Comparison of ENCODE assay signal across 25 cellular contexts in genomic region chr20:59002874-59003399, GRCh38. TPM values are rescaled to one million over a fixed set of nuclear protein-coding genes. Genes with fewer than 3 reads are reported as not detected.
DNase-seq lines count a peak whose midpoint lies in the region; ATAC-seq, FAIRE-seq and TF ChIP-seq lines count a peak whose summit lies in the region.
"Had no signal": no experiment of that assay in that cellular context is flagged by ENCODE, and none has a peak within 500 bp of the region (broad histone marks: within the 10 kb centered on the region; RNA-seq: fewer than 3 reads in every experiment).

No MANE protein-coding gene starts in this region.

- no peaks in the 10 kb centered on the region for H3K36me3 ChIP-seq in HepG2 (replicated peaks in 1 of 2; ENCODE audit: control insufficient read depth in 1 of 2, insufficient read depth in 2 of 2, low read length in 2 of 2)
- H3K36me3 ChIP-seq: WERI-Rb-1 had no signal

- H3K4me2 ChIP-seq in HepG2 (ENCODE audit: low read depth, low read length) = peak overlapping the region; percentile 90

- no TSS peak for BruUV-seq in HepG2 (replicated peaks; lab: Mats Ljungman, UMichigan)

- H3K27ac Mint-ChIP-seq in T-cell = peak overlapping the region; percentile 67 to 83
- H3K27ac Mint-ChIP-seq in type B pancreatic cell = peak overlapping the region; percentile 67
- H3K27ac Mint-ChIP-seq: activated T-helper 1 cell treated with anti-CD3 and anti-CD28 coated beads, Interleukin-12 subunit alpha, Interleukin-12 subunit beta, Interleukin-2, Interleukin-4 antibody, amounts not matched to agents 30 ng/mL and 10 ng/mL and 1 ng/mL, durations not matched to agents 14 hours and 24 hours and 36 hours had no signal

- H3K27ac ChIP-seq in HepG2 (ENCODE audit: extremely low read length, insufficient read depth, low read length) (no peak overlapping the region), dorsolateral prefrontal cortex (peak overlapping the region in 1 of 59 donors; percentile 87)
- H3K27ac ChIP-seq: psoas muscle, WERI-Rb-1 had no signal

- TF ChIP-seq RAD21 in HepG2 (CRISPR knock-in tag; IDR thresholded peaks at IDR 0.05) = no peak

- no peak for TF ChIP-seq CTCF in HepG2 (CRISPR knock-in tag; IDR thresholded peaks at IDR 0.05)
- TF ChIP-seq CTCF in type B pancreatic cell (conservative IDR thresholded peaks at IDR 0.05) = no peak
- no peak for TF ChIP-seq CTCF in dorsolateral prefrontal cortex (IDR thresholded peaks at IDR 0.05 in 54 of 56, conservative IDR thresholded peaks at IDR 0.05 in 2 of 56; ENCODE audit: low read depth in 1 of 56, partially characterized antibody in 56 of 56)

- no peak for FAIRE-seq in HepG2 (lab: Jason Lieb, UNC)
- FAIRE-seq: endometrium had no signal

- no peak overlapping the region; the same call in 1 of the 2 replicates for H3K9ac ChIP-seq in HepG2 (ENCODE audit: insufficient read depth, low read depth, low read length)

- no peak for TF ChIP-seq POLR2A in HepG2 (IDR thresholded peaks at IDR 0.05; ENCODE audit: insufficient read depth in 1 of 2, low read depth in 2 of 2, low read length in 2 of 2)

- H3K9me3 ChIP-seq in HepG2 (ENCODE audit: low read length) = no peaks in the 10 kb centered on the region
- H3K9me3 ChIP-seq: psoas muscle had no signal

- H3K4me1 ChIP-seq in HepG2 (ENCODE audit: insufficient read depth, low read length) = peaks cover 66% of the 10 kb centered on the region

- H3K36me3 Mint-ChIP-seq in T-cell (peaks cover 6% of the 10 kb centered on the region), type B pancreatic cell (peaks cover 6% of the 10 kb centered on the region)
- H3K36me3 Mint-ChIP-seq: natural killer cell had no signal

- H2AFZ ChIP-seq in HepG2 (ENCODE audit: low read length) = peak overlapping the region; percentile 44

- CTCF ChIA-PET in T-cell (lab: Charles Lee) = interaction anchor here in 1 of 2 donors (0.6 kb wide), 1 partner anchor 24 kb away, joined by 3 read pairs; no protein-coding TSS in a partner anchor
- CTCF ChIA-PET in HepG2 (lab: Yijun Ruan, JAX; ENCODE audit: low intra/inter-chr PET ratio, low total read pairs) = no interaction called here

- no peaks in the 10 kb centered on the region for H4K20me1 ChIP-seq in HepG2 (ENCODE audit: insufficient read depth, low read length)

- no peak for ATAC-seq in T-cell (replicated peaks in 1 of 4)
- ATAC-seq in HepG2 = peak; percentile 48
- ATAC-seq in HG03469 (IDR thresholded peaks at IDR 0.05; ENCODE audit: unreplicated experiment) = no peak
- ATAC-seq: natural killer cell, psoas muscle, Right ventricle myocardium inferior had no signal

- WGBS in HepG2 (ENCODE audit: low lambda C conversion rate) = 12% methylated on average over 17 of the region's 17 CpGs

- peaks cover 42 to 43% (median 43%) of the 10 kb centered on the region in 3 donors for H3K4me1 Mint-ChIP-seq in T-cell
- H3K4me1 Mint-ChIP-seq in type B pancreatic cell (ENCODE audit: unreplicated experiment) = peaks cover 19% of the 10 kb centered on the region

- H3K4me3 ChIP-seq in HepG2 (replicated peaks in 1 of 3; ENCODE audit: insufficient read depth in 1 of 3, low read depth in 2 of 3, low read length in 3 of 3) = peak overlapping the region; percentile 43 to 73 (median 50)
- H3K4me3 ChIP-seq in dorsolateral prefrontal cortex = no peak overlapping the region
- H3K4me3 ChIP-seq: psoas muscle had no signal

- H3K27me3 Mint-ChIP-seq in T-cell (no peaks in the 10 kb centered on the region), type B pancreatic cell (no peaks in the 10 kb centered on the region)
- H3K27me3 Mint-ChIP-seq: CD8-positive, alpha-beta memory T cell had no signal

- TF ChIP-seq EP300 in HepG2 (IDR thresholded peaks at IDR 0.05; ENCODE audit: low read depth in 2 of 2, low read length in 2 of 2) (no peak), HepG2 (CRISPR knock-in tag; IDR thresholded peaks at IDR 0.05; ENCODE audit: borderline replicate concordance) (no peak)

- H3K4me3 Mint-ChIP-seq in T-cell = no peak overlapping the region
- H3K4me3 Mint-ChIP-seq in type B pancreatic cell = peak overlapping the region; percentile 77

- DNase-seq in activated effector memory CD4-positive, alpha-beta T cell treated with anti-CD3 and anti-CD28 coated beads, Interleukin-2, amount 50 U/mL, for 16 hours = peak; percentile 54
- DNase-seq in activated effector memory CD4-positive, alpha-beta T cell treated with Interleukin-2 at 50 U/mL for 16 hours = no peak
- DNase-seq in T-cell (no peak), HepG2 (ENCODE audit: low spot score) (no peak), type B pancreatic cell (ENCODE audit: extremely low spot score, unreplicated experiment) (no peak), dorsolateral prefrontal cortex (no peak), Kasumi-1 (lab: John Stamatoyannopoulos, UW) (no peak)
- DNase-seq: activated CD8-positive, alpha-beta memory T cell treated with anti-CD3 and anti-CD28 coated beads for 24 hours; amniotic stem cell; DMS79 treated with DMSO at 0.1 percent for 48 hours; hippocampal formation; islet precursor cell; mesenchymal stem cell; natural killer cell; NCI-H1694; NCI-H226; NK-92 treated with Interleukin-12 subunit alpha and Interleukin-12 subunit beta, amount 100 ng/mL, for 24 hours; WERI-Rb-1 had no signal

- POLR2A ChIA-PET in T-cell (lab: Charles Lee) (no interaction called here), HepG2 (lab: Yijun Ruan, JAX) (interaction anchor here (0.8 to 1.8 kb wide), 6 partner anchors 8 to 29 kb away, joined by 4 to 11 read pairs (median 6); partner anchors contain the start of gene ATP5F1E)

- no peaks in the 10 kb centered on the region for H3K9me3 Mint-ChIP-seq in T-cell
- no peaks in the 10 kb centered on the region for H3K9me3 Mint-ChIP-seq in type B pancreatic cell
- H3K9me3 Mint-ChIP-seq: activated T-helper 1 cell treated with anti-CD3 and anti-CD28 coated beads, Interleukin-12 subunit alpha, Interleukin-12 subunit beta, Interleukin-2, Interleukin-4 antibody, amounts not matched to agents 30 ng/mL and 10 ng/mL and 1 ng/mL, durations not matched to agents 14 hours and 24 hours and 36 hours; CD8-positive, alpha-beta memory T cell; natural killer cell had no signal

- intact Hi-C loops in HepG2 (cut with micrococcal nuclease; ENCODE audit: unreplicated experiment) (no loop called here), dorsolateral prefrontal cortex (cut with DNase I) (no loop called here)

- H3K79me2 ChIP-seq in HepG2 (ENCODE audit: insufficient read depth, low read length) = no peaks in the 10 kb centered on the region

- H3K27me3 ChIP-seq in HepG2 (ENCODE audit: control insufficient read depth in 1 of 2, insufficient read depth in 2 of 2, low read length in 2 of 2) (peaks cover 2 to 27% of the 10 kb centered on the region in 2 experiments), dorsolateral prefrontal cortex (no peaks in the 10 kb centered on the region)

- in situ Hi-C loops in HepG2 (cut with HindIII; ENCODE audit: extremely low pct_ligation_motif_present, low pct_unique_long_range_greater_than_20kb) = no loop called here

RNA-seq across cellular contexts. Expression of gene CTSZ, which starts 4.1 kb away (rescaled TPM):
- total RNA-seq in T-cell = 10 to 100 TPM; 16.8 to 37.1 (median 26.1) TPM
- not detected in 2 replicates for total RNA-seq in HepG2 (2016; rRNA removed; fragmentation: Illumina TruSeq; extraction: Trizol)
- total RNA-seq in HepG2 (2016; cell fraction: cytosol; rRNA removed; fragmentation: Illumina TruSeq; extraction: Trizol; ENCODE audit: low read depth) = not detected in 2 replicates
- total RNA-seq in HepG2 (2016; cell fraction: insoluble cytoplasmic fraction; rRNA removed; fragmentation: Illumina TruSeq; extraction: Trizol) = not detected in 2 replicates
- total RNA-seq in HepG2 (2016; cell fraction: membrane; rRNA removed; fragmentation: Illumina TruSeq; extraction: Trizol) = not detected in 2 replicates
- not detected in 2 replicates for total RNA-seq in HepG2 (2016; cell fraction: nucleus; rRNA removed; fragmentation: Illumina TruSeq; extraction: Trizol)
- polyA plus RNA-seq in HepG2 (2011; rRNA removed) = 0.33 and 0.46 TPM in 2 replicates
- 0.28 and 0.36 TPM in 2 replicates for polyA plus RNA-seq in HepG2 (2011; cell fraction: cytosol; rRNA removed)
- 0.23 and 0.59 TPM in 2 replicates for polyA plus RNA-seq in HepG2 (2011; cell fraction: nucleus; rRNA removed)
- 0.47 and 0.52 TPM in 2 replicates for polyA plus RNA-seq in HepG2 (2012)
- not detected in 2 replicates for polyA plus RNA-seq in HepG2 (2016; cell fraction: cytosol; fragmentation: Illumina TruSeq; extraction: Trizol; ENCODE audit: low read depth)
- polyA plus RNA-seq in HepG2 (2016; cell fraction: insoluble cytoplasmic fraction; fragmentation: Illumina TruSeq; extraction: Trizol; ENCODE audit: low read depth) = not detected in 2 replicates
- polyA plus RNA-seq in HepG2 (2016; cell fraction: membrane; fragmentation: Illumina TruSeq; extraction: Trizol; ENCODE audit: low read depth) = not detected in 2 replicates
- polyA plus RNA-seq in HepG2 (2016; cell fraction: nucleus; fragmentation: Illumina TruSeq; extraction: Trizol; ENCODE audit: insufficient read depth, low read depth) = not detected in 2 replicates
- polyA minus RNA-seq in HepG2 (2011; rRNA and poly(A)+ RNA removed; ENCODE audit: low replicate concordance) = 0.10 and 114 TPM in 2 replicates
- polyA minus RNA-seq in HepG2 (2011; cell fraction: cytosol; rRNA and poly(A)+ RNA removed) = 0.70 TPM in 1 of 2 replicates, not detected in the other
- polyA minus RNA-seq in HepG2 (2011; cell fraction: nucleus; rRNA and poly(A)+ RNA removed) = 1.0 TPM in 1 of 2 replicates, not detected in the other
- 71.9 and 75.9 TPM in 2 replicates for total RNA-seq in type B pancreatic cell (ENCODE audit: low replicate concordance)
- 10 to 100 TPM; 33.6 to 99.6 (median 49.4) TPM for total RNA-seq in dorsolateral prefrontal cortex

RNA-seq across cellular contexts. Expression of gene TUBB1, which starts 16.3 kb away (rescaled TPM):
- total RNA-seq in T-cell (1 to 10 TPM in 1 of 5 donors, under 1 TPM in 1, not detected in 3; 0.56 to 5.0 TPM), HepG2 (2016; rRNA removed; fragmentation: Illumina TruSeq; extraction: Trizol) (0.11 and 0.17 TPM in 2 replicates), type B pancreatic cell (ENCODE audit: low replicate concordance) (0.46 and 0.52 TPM in 2 replicates), dorsolateral prefrontal cortex (under 1 TPM in 56 of 120 experiments, not detected in 64; 0.07 to 0.78 (median 0.24) TPM)
- total RNA-seq in HepG2 (2016; cell fraction: cytosol; rRNA removed; fragmentation: Illumina TruSeq; extraction: Trizol; ENCODE audit: low read depth) = not detected in 2 replicates
- 0.17 and 0.25 TPM in 2 replicates for total RNA-seq in HepG2 (2016; cell fraction: insoluble cytoplasmic fraction; rRNA removed; fragmentation: Illumina TruSeq; extraction: Trizol)
- total RNA-seq in HepG2 (2016; cell fraction: membrane; rRNA removed; fragmentation: Illumina TruSeq; extraction: Trizol) = 0.07 TPM in 1 of 2 replicates, not detected in the other
- total RNA-seq in HepG2 (2016; cell fraction: nucleus; rRNA removed; fragmentation: Illumina TruSeq; extraction: Trizol) = 0.09 and 0.16 TPM in 2 replicates
- polyA plus RNA-seq in HepG2 (2011; rRNA removed) = 51.5 and 57.6 TPM in 2 replicates
- 32.3 and 32.4 TPM in 2 replicates for polyA plus RNA-seq in HepG2 (2011; cell fraction: cytosol; rRNA removed)
- polyA plus RNA-seq in HepG2 (2011; cell fraction: nucleus; rRNA removed) = 71.8 and 73.9 TPM in 2 replicates
- polyA plus RNA-seq in HepG2 (2012) = 7.2 and 22.3 TPM in 2 replicates
- polyA plus RNA-seq in HepG2 (2016; cell fraction: cytosol; fragmentation: Illumina TruSeq; extraction: Trizol; ENCODE audit: low read depth) = 0.03 TPM in 1 of 2 replicates, not detected in the other
- polyA plus RNA-seq in HepG2 (2016; cell fraction: insoluble cytoplasmic fraction; fragmentation: Illumina TruSeq; extraction: Trizol; ENCODE audit: low read depth) = 0.23 and 0.33 TPM in 2 replicates
- 0.05 and 0.07 TPM in 2 replicates for polyA plus RNA-seq in HepG2 (2016; cell fraction: membrane; fragmentation: Illumina TruSeq; extraction: Trizol; ENCODE audit: low read depth)
- polyA plus RNA-seq in HepG2 (2016; cell fraction: nucleus; fragmentation: Illumina TruSeq; extraction: Trizol; ENCODE audit: insufficient read depth, low read depth) = 0.33 and 0.59 TPM in 2 replicates
- 47.0 TPM in 1 of 2 replicates, not detected in the other for polyA minus RNA-seq in HepG2 (2011; rRNA and poly(A)+ RNA removed; ENCODE audit: low replicate concordance)
- polyA minus RNA-seq in HepG2 (2011; cell fraction: cytosol; rRNA and poly(A)+ RNA removed) = 17.2 and 17.4 TPM in 2 replicates
- 20.1 and 23.4 TPM in 2 replicates for polyA minus RNA-seq in HepG2 (2011; cell fraction: nucleus; rRNA and poly(A)+ RNA removed)
- total RNA-seq: A673; activated T-helper 1 cell treated with anti-CD3 and anti-CD28 coated beads, Interleukin-12 subunit alpha, Interleukin-12 subunit beta, Interleukin-2, Interleukin-4 antibody, amounts not matched to agents 30 ng/mL and 10 ng/mL and 1 ng/mL, durations not matched to agents 14 hours and 24 hours and 36 hours; CD8-positive, alpha-beta memory T cell had no signal

RNA-seq across cellular contexts. Expression of gene NELFCD, which starts 21.9 kb away (rescaled TPM):
- 10 to 100 TPM; 72.6 to 95.4 (median 90.4) TPM for total RNA-seq in T-cell
- 159 and 160 TPM in 2 replicates for total RNA-seq in HepG2 (2016; rRNA removed; fragmentation: Illumina TruSeq; extraction: Trizol)
- 40.4 and 47.8 TPM in 2 replicates for total RNA-seq in HepG2 (2016; cell fraction: cytosol; rRNA removed; fragmentation: Illumina TruSeq; extraction: Trizol; ENCODE audit: low read depth)
- 132 and 155 TPM in 2 replicates for total RNA-seq in HepG2 (2016; cell fraction: insoluble cytoplasmic fraction; rRNA removed; fragmentation: Illumina TruSeq; extraction: Trizol)
- total RNA-seq in HepG2 (2016; cell fraction: membrane; rRNA removed; fragmentation: Illumina TruSeq; extraction: Trizol) = 73.6 and 76.0 TPM in 2 replicates
- total RNA-seq in HepG2 (2016; cell fraction: nucleus; rRNA removed; fragmentation: Illumina TruSeq; extraction: Trizol) = 124 and 141 TPM in 2 replicates
- 168 and 203 TPM in 2 replicates for polyA plus RNA-seq in HepG2 (2011; rRNA removed)
- 156 and 174 TPM in 2 replicates for polyA plus RNA-seq in HepG2 (2011; cell fraction: cytosol; rRNA removed)
- 553 and 648 TPM in 2 replicates for polyA plus RNA-seq in HepG2 (2011; cell fraction: nucleus; rRNA removed)
- 143 and 173 TPM in 2 replicates for polyA plus RNA-seq in HepG2 (2012)
- 31.7 and 32.2 TPM in 2 replicates for polyA plus RNA-seq in HepG2 (2016; cell fraction: cytosol; fragmentation: Illumina TruSeq; extraction: Trizol; ENCODE audit: low read depth)
- polyA plus RNA-seq in HepG2 (2016; cell fraction: insoluble cytoplasmic fraction; fragmentation: Illumina TruSeq; extraction: Trizol; ENCODE audit: low read depth) = 140 and 169 TPM in 2 replicates
- 55.0 and 56.1 TPM in 2 replicates for polyA plus RNA-seq in HepG2 (2016; cell fraction: membrane; fragmentation: Illumina TruSeq; extraction: Trizol; ENCODE audit: low read depth)
- 254 and 278 TPM in 2 replicates for polyA plus RNA-seq in HepG2 (2016; cell fraction: nucleus; fragmentation: Illumina TruSeq; extraction: Trizol; ENCODE audit: insufficient read depth, low read depth)
- 150 and 192 TPM in 2 replicates for polyA minus RNA-seq in HepG2 (2011; rRNA and poly(A)+ RNA removed; ENCODE audit: low replicate concordance)
- 74.9 and 79.5 TPM in 2 replicates for polyA minus RNA-seq in HepG2 (2011; cell fraction: cytosol; rRNA and poly(A)+ RNA removed)
- polyA minus RNA-seq in HepG2 (2011; cell fraction: nucleus; rRNA and poly(A)+ RNA removed) = 224 and 244 TPM in 2 replicates
- total RNA-seq in type B pancreatic cell (ENCODE audit: low replicate concordance) = 73.0 and 110 TPM in 2 replicates
- 10 to 100 TPM; 46.8 to 90.1 (median 64.8) TPM for total RNA-seq in dorsolateral prefrontal cortex

RNA-seq across cellular contexts. Expression of gene ATP5F1E, which starts 29.2 kb away (rescaled TPM):
- 100 to 1,000 TPM in 1 of 5 donors, 10 to 100 TPM in 4; 50.6 to 105 (median 62.4) TPM for total RNA-seq in T-cell
- 134 and 163 TPM in 2 replicates for total RNA-seq in HepG2 (2016; rRNA removed; fragmentation: Illumina TruSeq; extraction: Trizol)
- 136 and 187 TPM in 2 replicates for total RNA-seq in HepG2 (2016; cell fraction: cytosol; rRNA removed; fragmentation: Illumina TruSeq; extraction: Trizol; ENCODE audit: low read depth)
- total RNA-seq in HepG2 (2016; cell fraction: insoluble cytoplasmic fraction; rRNA removed; fragmentation: Illumina TruSeq; extraction: Trizol) = 135 and 172 TPM in 2 replicates
- 188 and 230 TPM in 2 replicates for total RNA-seq in HepG2 (2016; cell fraction: membrane; rRNA removed; fragmentation: Illumina TruSeq; extraction: Trizol)
- 74.5 and 76.2 TPM in 2 replicates for total RNA-seq in HepG2 (2016; cell fraction: nucleus; rRNA removed; fragmentation: Illumina TruSeq; extraction: Trizol)
- 99.9 and 121 TPM in 2 replicates for polyA plus RNA-seq in HepG2 (2011; rRNA removed)
- 40.4 and 46.7 TPM in 2 replicates for polyA plus RNA-seq in HepG2 (2011; cell fraction: cytosol; rRNA removed)
- 11.8 and 17.3 TPM in 2 replicates for polyA plus RNA-seq in HepG2 (2011; cell fraction: nucleus; rRNA removed)
- polyA plus RNA-seq in HepG2 (2012) = 85.8 and 145 TPM in 2 replicates
- 146 and 191 TPM in 2 replicates for polyA plus RNA-seq in HepG2 (2016; cell fraction: cytosol; fragmentation: Illumina TruSeq; extraction: Trizol; ENCODE audit: low read depth)
- 167 and 175 TPM in 2 replicates for polyA plus RNA-seq in HepG2 (2016; cell fraction: insoluble cytoplasmic fraction; fragmentation: Illumina TruSeq; extraction: Trizol; ENCODE audit: low read depth)
- 151 and 201 TPM in 2 replicates for polyA plus RNA-seq in HepG2 (2016; cell fraction: membrane; fragmentation: Illumina TruSeq; extraction: Trizol; ENCODE audit: low read depth)
- 88.7 and 95.7 TPM in 2 replicates for polyA plus RNA-seq in HepG2 (2016; cell fraction: nucleus; fragmentation: Illumina TruSeq; extraction: Trizol; ENCODE audit: insufficient read depth, low read depth)
- 19.0 and 25.4 TPM in 2 replicates for polyA minus RNA-seq in HepG2 (2011; rRNA and poly(A)+ RNA removed; ENCODE audit: low replicate concordance)
- polyA minus RNA-seq in HepG2 (2011; cell fraction: cytosol; rRNA and poly(A)+ RNA removed) = 21.2 and 23.6 TPM in 2 replicates
- polyA minus RNA-seq in HepG2 (2011; cell fraction: nucleus; rRNA and poly(A)+ RNA removed) = 61.4 and 62.2 TPM in 2 replicates
- total RNA-seq in type B pancreatic cell (ENCODE audit: low replicate concordance) = 75.6 and 81.8 TPM in 2 replicates
- total RNA-seq in dorsolateral prefrontal cortex = 10 to 100 TPM; 31.5 to 78.6 (median 49.1) TPM

RNA-seq across cellular contexts. Expression of gene PRELID3B, which starts 39.6 kb away (rescaled TPM):
- 10 to 100 TPM; 41.4 to 49.0 (median 43.6) TPM for total RNA-seq in T-cell
- total RNA-seq in HepG2 (2016; rRNA removed; fragmentation: Illumina TruSeq; extraction: Trizol) = 42.6 and 59.8 TPM in 2 replicates
- total RNA-seq in HepG2 (2016; cell fraction: cytosol; rRNA removed; fragmentation: Illumina TruSeq; extraction: Trizol; ENCODE audit: low read depth) = 19.8 and 23.7 TPM in 2 replicates
- total RNA-seq in HepG2 (2016; cell fraction: insoluble cytoplasmic fraction; rRNA removed; fragmentation: Illumina TruSeq; extraction: Trizol) = 40.7 and 62.3 TPM in 2 replicates
- total RNA-seq in HepG2 (2016; cell fraction: membrane; rRNA removed; fragmentation: Illumina TruSeq; extraction: Trizol) = 47.0 and 50.1 TPM in 2 replicates
- total RNA-seq in HepG2 (2016; cell fraction: nucleus; rRNA removed; fragmentation: Illumina TruSeq; extraction: Trizol) = 15.4 and 21.0 TPM in 2 replicates
- polyA plus RNA-seq in HepG2 (2011; rRNA removed) = 19.5 and 23.3 TPM in 2 replicates
- polyA plus RNA-seq in HepG2 (2011; cell fraction: cytosol; rRNA removed) = 7.1 and 11.2 TPM in 2 replicates
- polyA plus RNA-seq in HepG2 (2011; cell fraction: nucleus; rRNA removed) = 6.0 and 7.6 TPM in 2 replicates
- 17.6 and 21.3 TPM in 2 replicates for polyA plus RNA-seq in HepG2 (2012)
- polyA plus RNA-seq in HepG2 (2016; cell fraction: cytosol; fragmentation: Illumina TruSeq; extraction: Trizol; ENCODE audit: low read depth) = 16.2 and 20.1 TPM in 2 replicates
- 46.4 and 46.8 TPM in 2 replicates for polyA plus RNA-seq in HepG2 (2016; cell fraction: insoluble cytoplasmic fraction; fragmentation: Illumina TruSeq; extraction: Trizol; ENCODE audit: low read depth)
- polyA plus RNA-seq in HepG2 (2016; cell fraction: membrane; fragmentation: Illumina TruSeq; extraction: Trizol; ENCODE audit: low read depth) = 29.0 and 30.9 TPM in 2 replicates
- polyA plus RNA-seq in HepG2 (2016; cell fraction: nucleus; fragmentation: Illumina TruSeq; extraction: Trizol; ENCODE audit: insufficient read depth, low read depth) = 22.7 and 25.0 TPM in 2 replicates
- 35.2 and 278 TPM in 2 replicates for polyA minus RNA-seq in HepG2 (2011; rRNA and poly(A)+ RNA removed; ENCODE audit: low replicate concordance)
- 23.0 and 32.6 TPM in 2 replicates for polyA minus RNA-seq in HepG2 (2011; cell fraction: cytosol; rRNA and poly(A)+ RNA removed)
- polyA minus RNA-seq in HepG2 (2011; cell fraction: nucleus; rRNA and poly(A)+ RNA removed) = 9.5 and 14.8 TPM in 2 replicates
- 45.9 and 54.9 TPM in 2 replicates for total RNA-seq in type B pancreatic cell (ENCODE audit: low replicate concordance)
- total RNA-seq in dorsolateral prefrontal cortex = 10 to 100 TPM; 15.9 to 41.2 (median 26.9) TPM

Comparison
In these comparisons a context has a peak if more than half of its experiments do, and no peak if none do; other contexts are left out.
1. H3K4me3 ChIP-seq: peak in HepG2 (3 of 3); none in dorsolateral prefrontal cortex (0 of 59).
2. RNA of gene CTSZ, which starts 4.1 kb away (total RNA-seq): 71.9 to 75.9 TPM in type B pancreatic cell, 33.6 to 99.6 TPM in dorsolateral prefrontal cortex and 16.8 to 37.1 TPM in T-cell; not detected in HepG2; every median in the first group is over 10 times any median in the second.